In the genomic region with DNA sequence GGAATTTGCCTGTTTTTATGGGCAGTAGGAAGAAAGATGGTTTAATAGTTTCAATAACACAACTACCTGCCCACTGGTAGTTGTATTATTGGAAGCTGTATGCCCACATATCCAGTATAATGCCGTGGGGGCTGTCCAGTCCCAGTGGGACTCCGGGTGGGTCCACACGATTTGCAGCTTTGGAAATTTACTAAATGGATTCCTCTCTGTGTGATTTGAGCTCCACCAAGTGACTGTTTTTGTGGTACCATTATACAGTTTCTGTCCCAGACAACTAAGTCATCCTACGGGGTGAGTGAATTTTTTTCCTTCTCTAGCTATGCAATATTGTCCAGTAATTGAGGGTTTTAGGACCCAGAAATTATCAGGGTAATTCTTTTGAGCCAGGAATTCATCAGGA, we compare ENCODE assay signal across 27 cellular contexts.
DNase-seq lines count a peak whose midpoint lies in the region; ATAC-seq, FAIRE-seq and TF ChIP-seq lines count a peak whose summit lies in the region.
"Had no signal": no experiment of that assay in that cellular context is flagged by ENCODE, and none has a peak within 500 bp of the region (broad histone marks: within the 10 kb centered on the region; RNA-seq: fewer than 3 reads in every experiment).

No MANE protein-coding gene starts in this region.

- in situ Hi-C loops in SK-MEL-5 (cut with HindIII; ENCODE audit: low pct_unique_long_range_greater_than_20kb, low sequenced_read_pairs) = no loop called here

- TF ChIP-seq CTCF in A673 (conservative IDR thresholded peaks at IDR 0.05; ENCODE audit: low read depth, low read length) (peak; percentile 44; the same call in 1 of the 2 replicates), endothelial cell of umbilical vein (IDR thresholded peaks at IDR 0.05; ENCODE audit: extremely low read depth in 1 of 2, insufficient read depth in 1 of 2, low read depth in 1 of 2, low read length in 2 of 2) (no peak)

- no peak overlapping the region for H2AFZ ChIP-seq in endothelial cell of umbilical vein (ENCODE audit: low read depth, low read length)

- no peak overlapping the region for H3K27ac ChIP-seq in A673 (ENCODE audit: low read depth, low read length, poor library complexity, severe bottlenecking)
- H3K27ac ChIP-seq in endothelial cell of umbilical vein (ENCODE audit: insufficient read depth, low read depth, low read length) = no peak overlapping the region
- H3K27ac ChIP-seq: BLaER1 treated with 17β-estradiol and CSF1 and Interleukin-3, amounts not matched to agents 10 nM and 100 nM; esophagus muscularis mucosa; HL-60; KMS-11; transverse colon had no signal

- intact Hi-C loops in A673 (cut with micrococcal nuclease; ENCODE audit: unreplicated experiment) = loop anchor here (2.0 to 10.0 kb wide), 3 partner anchors 309 to 511 kb away; no protein-coding TSS in a partner anchor
- intact Hi-C loops in endothelial cell of umbilical vein (cut with micrococcal nuclease) = loop anchor here (5.0 kb wide), 1 partner anchor 233 kb away; a partner anchor contains a TSS

- POLR2A ChIA-PET in A673 (lab: Charles Lee; ENCODE audit: low non-redundant PET) (no interaction called here), endothelial cell of umbilical vein (lab: Charles Lee) (no interaction called here)

- BruUV-seq in A673 (replicated peaks; lab: Mats Ljungman, UMichigan) (no TSS peak), endothelial cell of umbilical vein (replicated peaks; lab: Mats Ljungman, UMichigan) (no TSS peak)

- no peak overlapping the region for H3K4me3 ChIP-seq in A673 (ENCODE audit: low read depth, low read length, poor library complexity, severe bottlenecking)
- no peak overlapping the region for H3K4me3 ChIP-seq in endothelial cell of umbilical vein (replicated peaks in 1 of 3; ENCODE audit: insufficient read depth in 1 of 3, low read depth in 1 of 3, low read length in 3 of 3)
- H3K4me3 ChIP-seq: BLaER1 treated with 17β-estradiol and CSF1 and Interleukin-3, amounts not matched to agents 10 nM and 100 nM; esophagus muscularis mucosa; transverse colon had no signal

- no peak overlapping the region for H3K9ac ChIP-seq in endothelial cell of umbilical vein (replicated peaks; ENCODE audit: extremely low read depth, insufficient read depth, low read length)
- H3K9ac ChIP-seq: BLaER1 treated with 17β-estradiol and CSF1 and Interleukin-3, amounts not matched to agents 10 nM and 100 nM; KMS-11 had no signal

- DNase-seq in A673 (ENCODE audit: low spot score) (peak; percentile 26), ELR (ENCODE audit: low read depth) (peak; percentile 4), SK-MEL-5 (ENCODE audit: low read depth, low spot score) (peak; percentile 28), endothelial cell of umbilical vein (ENCODE audit: low read depth, low spot score) (peak; percentile 20)
- no peak for DNase-seq in activated CD8-positive, alpha-beta memory T cell treated with anti-CD3 and anti-CD28 coated beads for 24 hours
- DNase-seq: activated CD4-positive, alpha-beta T cell treated with anti-CD3 and anti-CD28 coated beads for 48 hours; activated effector memory CD4-positive, alpha-beta T cell treated with Interleukin-2 at 50 U/mL for 16 hours; activated T-cell treated with anti-CD3 and anti-CD28 coated beads, Interleukin-2, amount 50 U/mL, for 1 hour; endodermal cell; H9; NCI-H1436; NCI-H226; NCI-H526 treated with DMSO at 0.1 percent for 48 hours; SIG-M5; stimulated activated CD4-positive, alpha-beta T cell treated with anti-CD3 and anti-CD28 coated beads, Interleukin-4, amount 100 ng/mL, for 24 hours; transverse colon had no signal

- H3K9me1 ChIP-seq in endothelial cell of umbilical vein (replicated peaks; ENCODE audit: control insufficient read depth, extremely low read depth, insufficient read depth, low read length) = no peaks in the 10 kb centered on the region

- no peaks in the 10 kb centered on the region for H4K20me1 ChIP-seq in endothelial cell of umbilical vein (replicated peaks; ENCODE audit: control insufficient read depth, extremely low read depth, insufficient read depth, low read length)
- H4K20me1 ChIP-seq: BLaER1 treated with 17β-estradiol and CSF1 and Interleukin-3, amounts not matched to agents 10 nM and 100 nM had no signal

- CTCF ChIA-PET in A673 (lab: Charles Lee) (interaction anchor here (1.1 kb wide), 1 partner anchor 193 kb away, joined by 3 read pairs; no protein-coding TSS in a partner anchor), endothelial cell of umbilical vein (lab: Charles Lee) (interaction anchor here (0.6 to 3.5 kb wide), 9 partner anchors 9 to 540 kb away, joined by 3 to 48 read pairs (median 5); a partner anchor contains a TSS)

- dilution Hi-C loops in endothelial cell of umbilical vein (cut with MboI; ENCODE audit: extremely low pct_ligation_motif_present, low sequenced_read_pairs) = no loop called here

- FAIRE-seq in endothelial cell of umbilical vein (lab: Jason Lieb, UNC) = no peak
- FAIRE-seq: bronchial epithelial cell, GM18507, RCC 7860 had no signal

- no peak for TF ChIP-seq POLR2A in endothelial cell of umbilical vein (IDR thresholded peaks at IDR 0.05; ENCODE audit: low read depth, low read length)

- H3K4me2 ChIP-seq in endothelial cell of umbilical vein (ENCODE audit: insufficient read depth, low read length) = no peak overlapping the region
- H3K4me2 ChIP-seq: BLaER1 treated with 17β-estradiol and CSF1 and Interleukin-3, amounts not matched to agents 10 nM and 100 nM; KMS-11 had no signal

- H3K4me1 ChIP-seq in A673 (ENCODE audit: insufficient read depth, low read length, poor library complexity, severe bottlenecking) (no peaks in the 10 kb centered on the region), endothelial cell of umbilical vein (ENCODE audit: control insufficient read depth, extremely low read depth, insufficient read depth, low read length) (peaks cover 20% of the 10 kb centered on the region)
- H3K4me1 ChIP-seq: BLaER1 treated with 17β-estradiol and CSF1 and Interleukin-3, amounts not matched to agents 10 nM and 100 nM; esophagus muscularis mucosa had no signal

- H3K9me3 ChIP-seq in A673 (ENCODE audit: low read depth, low read length, poor library complexity, severe bottlenecking) = no peaks in the 10 kb centered on the region
- H3K9me3 ChIP-seq in endothelial cell of umbilical vein (replicated peaks; ENCODE audit: control insufficient read depth, insufficient read depth, low read length) = no peaks in the 10 kb centered on the region
- H3K9me3 ChIP-seq: BLaER1 treated with 17β-estradiol and CSF1 and Interleukin-3, amounts not matched to agents 10 nM and 100 nM; esophagus muscularis mucosa; transverse colon had no signal

- no peak for ATAC-seq in HG02870 (IDR thresholded peaks at IDR 0.05; ENCODE audit: unreplicated experiment)
- no peak for ATAC-seq in GM21786 (IDR thresholded peaks at IDR 0.05; ENCODE audit: unreplicated experiment)
- ATAC-seq in GM18867 (IDR thresholded peaks at IDR 0.05; ENCODE audit: unreplicated experiment) = no peak
- ATAC-seq: natural killer cell treated with Interleukin-12 subunit alpha and Interleukin-12 subunit beta and Interleukin-15 and Interleukin-18, amount 100 ng/mL, for 72 hours had no signal

- H3K36me3 ChIP-seq in A673 (ENCODE audit: insufficient read depth, low read length, poor library complexity, severe bottlenecking) = no peaks in the 10 kb centered on the region
- H3K36me3 ChIP-seq in endothelial cell of umbilical vein (ENCODE audit: control insufficient read depth in 2 of 2, extremely low read depth in 1 of 2, insufficient read depth in 2 of 2, low read length in 2 of 2) = no peaks in the 10 kb centered on the region
- H3K36me3 ChIP-seq: BLaER1 treated with 17β-estradiol and CSF1 and Interleukin-3, amounts not matched to agents 10 nM and 100 nM; transverse colon had no signal

- H3K27me3 ChIP-seq in A673 (replicated peaks; ENCODE audit: insufficient read depth, low read depth, low read length, poor library complexity) = no peaks in the 10 kb centered on the region
- H3K27me3 ChIP-seq in endothelial cell of umbilical vein (ENCODE audit: control insufficient read depth in 2 of 2, insufficient read depth in 2 of 2, low read length in 2 of 2) = no peaks in the 10 kb centered on the region
- H3K27me3 ChIP-seq: BLaER1 treated with 17β-estradiol and CSF1 and Interleukin-3, amounts not matched to agents 10 nM and 100 nM; esophagus muscularis mucosa; transverse colon had no signal

- H3K79me2 ChIP-seq in endothelial cell of umbilical vein (ENCODE audit: control insufficient read depth, insufficient read depth, low read length) = no peaks in the 10 kb centered on the region

TF ChIP-seq in endothelial cell of umbilical vein, 7 proteins besides CTCF, POLR2A, EP300 and RAD21:
- TF ChIP-seq FOS (IDR thresholded peaks at IDR 0.05; ENCODE audit: borderline replicate concordance, insufficient read depth, low read length) (no peak), JUN (IDR thresholded peaks at IDR 0.05; ENCODE audit: borderline replicate concordance, insufficient read depth, insufficient read length, low read depth) (no peak), MYC (IDR thresholded peaks at IDR 0.05; ENCODE audit: low read depth, low read length) (no peak), GATA2 (IDR thresholded peaks at IDR 0.05; ENCODE audit: insufficient read depth, insufficient read length, low read depth, low read length) (no peak), POLR2AphosphoS5 (IDR thresholded peaks at IDR 0.05; ENCODE audit: insufficient read depth, low read depth, low read length) (no peak), EZH2 (IDR thresholded peaks at IDR 0.05; ENCODE audit: borderline replicate concordance, low read depth, low read length, severe bottlenecking) (no peak)
- TF ChIP-seq, protein P1, sequence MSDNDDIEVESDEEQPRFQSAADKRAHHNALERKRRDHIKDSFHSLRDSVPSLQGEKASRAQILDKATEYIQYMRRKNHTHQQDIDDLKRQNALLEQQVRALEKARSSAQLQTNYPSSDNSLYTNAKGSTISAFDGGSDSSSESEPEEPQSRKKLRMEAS (IDR thresholded peaks at IDR 0.05; ENCODE audit: insufficient read depth, insufficient read length) = no peak
